33 cellular contexts compared by ENCODE assay signal in the genomic region with DNA sequence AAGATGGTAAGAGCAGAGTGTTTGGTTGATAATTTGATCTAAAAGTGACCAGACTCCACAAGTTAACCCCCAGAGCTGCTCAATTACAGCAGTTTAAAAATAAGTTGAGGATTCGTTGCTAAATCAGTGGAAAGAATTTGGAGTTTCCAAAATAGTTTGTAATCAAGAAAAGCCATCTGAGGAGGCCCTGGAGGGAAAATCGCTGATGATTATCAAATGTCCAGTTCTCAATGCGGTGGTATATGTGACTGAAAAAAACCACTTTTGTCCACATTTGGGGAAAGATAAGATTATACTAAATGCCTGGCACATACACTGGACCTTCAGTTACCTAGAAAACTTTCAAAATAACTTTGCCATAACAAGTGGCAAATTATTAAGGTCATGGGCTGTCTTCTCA.
"Had no signal": no experiment of that assay in that cellular context is flagged by ENCODE, and none has a peak within 500 bp of the region (broad histone marks: within the 10 kb centered on the region; RNA-seq: fewer than 3 reads in every experiment).

No MANE protein-coding gene starts in this region.

- ATAC-seq: activated CD8-positive, alpha-beta T cell treated with anti-CD3 and anti-CD28 coated beads for 36 hours; activated naive CD4-positive, alpha-beta T cell treated with anti-CD3 and anti-CD28 coated beads, Interleukin-2, amount 50 U/mL, for 72 hours; activated T-cell treated with anti-CD3 and anti-CD28 coated beads, Interleukin-2, amount 50 U/mL, for 4 hours; activated T-cell treated with anti-CD3 and anti-CD28 coated beads, Interleukin-2, amount 50 U/mL, for 72 hours; activated T-helper 17 cell treated with anti-CD3 and anti-CD28 coated beads, Interleukin-2, amount 50 U/mL, for 72 hours; body of pancreas; T-cell had no signal

- H3K4me3 ChIP-seq: adrenal gland, body of pancreas, breast epithelium had no signal

- H3K9me3 ChIP-seq: adrenal gland, body of pancreas, breast epithelium had no signal

- H3K4me1 ChIP-seq: body of pancreas, breast epithelium had no signal

- H3K9me3 Mint-ChIP-seq: activated B cell treated with CpG ODN at 0.5 μM for 24 hours; activated CD4-positive, alpha-beta memory T cell treated with anti-CD3 and anti-CD28 coated beads for 36 hours; activated CD8-positive, alpha-beta T cell treated with anti-CD3 and anti-CD28 coated beads for 36 hours; activated naive CD4-positive, alpha-beta T cell treated with anti-CD3 and anti-CD28 coated beads for 36 hours; activated naive CD4-positive, alpha-beta T cell treated with anti-CD3 and anti-CD28 coated beads, Interleukin-2, amount 50 U/mL, for 72 hours; activated naive CD8-positive, alpha-beta T cell treated with anti-CD3 and anti-CD28 coated beads for 36 hours; activated T-cell treated with anti-CD3 and anti-CD28 coated beads, Interleukin-2, amount 50 U/mL, for 4 hours; activated T-cell treated with anti-CD3 and anti-CD28 coated beads, Interleukin-2, amount 50 U/mL, for 72 hours; activated T-helper 1 cell treated with anti-CD3 and anti-CD28 coated beads, Interleukin-12 subunit alpha, Interleukin-12 subunit beta, Interleukin-2, Interleukin-4 antibody, amounts not matched to agents 30 ng/mL and 10 ng/mL and 1 ng/mL, durations not matched to agents 14 hours and 24 hours and 36 hours; activated T-helper 17 cell treated with anti-CD3 and anti-CD28 coated beads, Interleukin-2, amount 50 U/mL, for 72 hours; T-cell; T-helper 2 cell treated with Interferon-gamma antibody and Interleukin-4, amounts not matched to agents 5 μg/mL and 100 μg/mL, for 36 hours had no signal

- H3K27me3 Mint-ChIP-seq: activated B cell treated with CpG ODN at 0.5 μM for 24 hours; activated CD4-positive, alpha-beta memory T cell treated with anti-CD3 and anti-CD28 coated beads for 36 hours; activated CD8-positive, alpha-beta T cell treated with anti-CD3 and anti-CD28 coated beads for 36 hours; activated naive CD8-positive, alpha-beta T cell treated with anti-CD3 and anti-CD28 coated beads for 36 hours; activated T-helper 17 cell treated with anti-CD3 and anti-CD28 coated beads, Interleukin-2, amount 50 U/mL, for 72 hours; T-cell had no signal

- H3K36me3 ChIP-seq: brain microvascular endothelial cell, breast epithelium had no signal

- H3K27ac ChIP-seq: body of pancreas, brain microvascular endothelial cell, breast epithelium, VCaP had no signal

- H3K4me1 Mint-ChIP-seq: activated B cell treated with CpG ODN at 0.5 μM for 24 hours; activated naive CD8-positive, alpha-beta T cell treated with anti-CD3 and anti-CD28 coated beads for 36 hours; activated T-helper 17 cell treated with anti-CD3 and anti-CD28 coated beads, Interleukin-2, amount 50 U/mL, for 72 hours had no signal

- H3K27ac Mint-ChIP-seq: activated CD4-positive, alpha-beta memory T cell treated with anti-CD3 and anti-CD28 coated beads for 36 hours; activated naive CD4-positive, alpha-beta T cell treated with anti-CD3 and anti-CD28 coated beads for 36 hours; activated T-cell treated with anti-CD3 and anti-CD28 coated beads, Interleukin-2, amount 50 U/mL, for 72 hours had no signal

- H3K27me3 ChIP-seq: adrenal gland, body of pancreas, brain microvascular endothelial cell, breast epithelium had no signal

- H3K4me3 Mint-ChIP-seq: activated B cell treated with CpG ODN at 0.5 μM for 24 hours; activated CD4-positive, alpha-beta memory T cell treated with anti-CD3 and anti-CD28 coated beads for 36 hours; activated CD8-positive, alpha-beta T cell treated with anti-CD3 and anti-CD28 coated beads for 36 hours; activated naive CD4-positive, alpha-beta T cell treated with anti-CD3 and anti-CD28 coated beads for 36 hours; activated naive CD8-positive, alpha-beta T cell treated with anti-CD3 and anti-CD28 coated beads for 36 hours; activated T-cell treated with anti-CD3 and anti-CD28 coated beads, Interleukin-2, amount 50 U/mL, for 4 hours; activated T-cell treated with anti-CD3 and anti-CD28 coated beads, Interleukin-2, amount 50 U/mL, for 72 hours; activated T-helper 1 cell treated with anti-CD3 and anti-CD28 coated beads, Interleukin-12 subunit alpha, Interleukin-12 subunit beta, Interleukin-2, Interleukin-4 antibody, amounts not matched to agents 30 ng/mL and 10 ng/mL and 1 ng/mL, durations not matched to agents 14 hours and 24 hours and 36 hours; activated T-helper 17 cell treated with anti-CD3 and anti-CD28 coated beads, Interleukin-2, amount 50 U/mL, for 72 hours; T-cell; T-helper 2 cell treated with Interferon-gamma antibody and Interleukin-4, amounts not matched to agents 5 μg/mL and 100 μg/mL, for 36 hours had no signal

- DNase-seq: activated B cell treated with CpG ODN at 0.5 μM for 24 hours; activated CD4-positive, alpha-beta memory T cell treated with anti-CD3 and anti-CD28 coated beads for 36 hours; activated CD4-positive, alpha-beta T cell treated with anti-CD3 and anti-CD28 coated beads for 4 hours; activated CD4-positive, alpha-beta T cell treated with anti-CD3 and anti-CD28 coated beads, Interleukin-2, amount 50 U/mL, for 1 hour; activated CD4-positive, alpha-beta T cell treated with anti-CD3 and anti-CD28 coated beads, Interleukin-2, amount 50 U/mL, for 4 hours; activated CD4-positive, CD25-positive, alpha-beta regulatory T cell treated with anti-CD3 and anti-CD28 coated beads, Interleukin-2, amount 50 U/mL, for 72 hours; activated CD8-positive, alpha-beta memory T cell treated with anti-CD3 and anti-CD28 coated beads, Interleukin-2, amount 50 U/mL, for 4 hours; activated CD8-positive, alpha-beta T cell treated with anti-CD3 and anti-CD28 coated beads for 36 hours; activated effector memory CD4-positive, alpha-beta T cell treated with anti-CD3 and anti-CD28 coated beads, Interleukin-2, amount 50 U/mL, for 16 hours; activated gamma-delta T cell treated with Interleukin-2 at 50 U/mL for 16 hours; activated naive CD4-positive, alpha-beta T cell; activated naive CD4-positive, alpha-beta T cell treated with anti-CD3 and anti-CD28 coated beads for 36 hours; activated naive CD4-positive, alpha-beta T cell treated with anti-CD3 and anti-CD28 coated beads, Interleukin-2, amount 50 U/mL, for 16 hours; activated naive CD8-positive, alpha-beta T cell treated with anti-CD3 and anti-CD28 coated beads for 36 hours; activated T-cell treated with anti-CD3 and anti-CD28 coated beads for 4 hours; activated T-cell treated with anti-CD3 and anti-CD28 coated beads, Interleukin-2, amount 50 U/mL, for 1 hour; activated T-cell treated with anti-CD3 and anti-CD28 coated beads, Interleukin-2, amount 50 U/mL, for 4 hours; activated T-cell treated with anti-CD3 and anti-CD28 coated beads, Interleukin-2, amount 50 U/mL, for 72 hours; adrenal gland; amniotic stem cell; aorta; body of pancreas; brain microvascular endothelial cell; central memory CD4-positive, alpha-beta T cell; T-cell; T-helper 2 cell; T-helper 9 cell had no signal
